Comparison of ENCODE assay signal across 16 cellular contexts in genomic region chr5:9337908-9338307, GRCh38.
A peak's percentile ranks its signal among the peaks of the same experiment; 100 is the strongest.
DNase-seq lines count a peak whose midpoint lies in the region; ATAC-seq and TF ChIP-seq lines count a peak whose summit lies in the region.
"Had no signal": no experiment of that assay in that cellular context is flagged by ENCODE, and none has a peak within 500 bp of the region (broad histone marks: within the 10 kb centered on the region; RNA-seq: fewer than 3 reads in every experiment).

No MANE protein-coding gene starts in this region.

- no peak overlapping the region for H3K4me3 Mint-ChIP-seq in CD4-positive, alpha-beta T cell
- H3K4me3 Mint-ChIP-seq: activated CD4-positive, alpha-beta memory T cell treated with anti-CD3 and anti-CD28 coated beads, Interleukin-2, amount 10 ng/mL, durations not matched to agents 7 days and 5 days; activated naive CD4-positive, alpha-beta T cell treated with anti-CD3 and anti-CD28 coated beads for 36 hours; T-helper 2 cell treated with Interferon-gamma antibody and Interleukin-4, amounts not matched to agents 5 μg/mL and 100 μg/mL, for 36 hours had no signal

- no peak overlapping the region for H3K27ac Mint-ChIP-seq in CD4-positive, alpha-beta T cell
- H3K27ac Mint-ChIP-seq: activated CD4-positive, alpha-beta memory T cell treated with anti-CD3 and anti-CD28 coated beads, Interleukin-2, amount 10 ng/mL, durations not matched to agents 7 days and 5 days; activated naive CD4-positive, alpha-beta T cell treated with anti-CD3 and anti-CD28 coated beads for 36 hours; T-helper 2 cell treated with Interferon-gamma antibody and Interleukin-4, amounts not matched to agents 5 μg/mL and 100 μg/mL, for 36 hours had no signal

- POLR2A ChIA-PET in CD4-positive, alpha-beta T cell (lab: Charles Lee): no interaction called here

- H3K27ac ChIP-seq in left ventricle myocardium inferior (replicated peaks) (peak overlapping the region; percentile 23), right cardiac atrium (ENCODE audit: low read length) (no peak overlapping the region)
- H3K27ac ChIP-seq in CD4-positive, alpha-beta T cell (ENCODE audit: low read depth, low read length): no peak overlapping the region
- H3K27ac ChIP-seq: colonic mucosa, pancreas, PC-9 had no signal

- H3K4me3 ChIP-seq in left ventricle myocardium inferior (no peak overlapping the region), right cardiac atrium (ENCODE audit: low read length) (no peak overlapping the region), cardiac fibroblast (replicated peaks in 1 of 2; ENCODE audit: low read depth in 2 of 2, low read length in 2 of 2) (no peak overlapping the region)
- H3K4me3 ChIP-seq: colonic mucosa, lung, pancreas, PC-9 had no signal

- TF ChIP-seq CTCF in left ventricle myocardium inferior (IDR thresholded peaks at IDR 0.05; ENCODE audit: borderline replicate concordance) (no peak), cardiac fibroblast (IDR thresholded peaks at IDR 0.05; ENCODE audit: low read depth, low read length) (no peak)
- no peak for TF ChIP-seq CTCF in CD4-positive, alpha-beta T cell (IDR thresholded peaks at IDR 0.05)

- DNase-seq in left ventricle myocardium inferior: no peak
- DNase-seq in right cardiac atrium: no peak
- peak; percentile 72 to 81 for DNase-seq in cardiac fibroblast (ENCODE audit: low read depth in 2 of 2)
- peak; percentile 66 for DNase-seq in iris pigment epithelial cell (ENCODE audit: low read depth)
- no peak for DNase-seq in dermis blood vessel endothelial cell
- no peak for DNase-seq in activated effector memory CD4-positive, alpha-beta T cell treated with anti-CD3 and anti-CD28 coated beads, Interleukin-2, amount 50 U/mL, for 16 hours
- DNase-seq in CD4-positive, alpha-beta T cell: no peak
- no peak for DNase-seq in DMS79 treated with DMSO at 0.1 percent for 48 hours (lab: John Stamatoyannopoulos, UW)
- DNase-seq: activated CD4-positive, alpha-beta memory T cell treated with anti-CD3 and anti-CD28 coated beads, Interleukin-2, amount 10 ng/mL, durations not matched to agents 7 days and 5 days; activated naive CD4-positive, alpha-beta T cell treated with anti-CD3 and anti-CD28 coated beads for 36 hours; colonic mucosa; NCI-H2107; pancreas; PC-9 had no signal

- H3K9me3 ChIP-seq in left ventricle myocardium inferior (replicated peaks) (no peaks in the 10 kb centered on the region), right cardiac atrium (ENCODE audit: control insufficient read depth, low read length) (peaks cover 7% of the 10 kb centered on the region)
- no peaks in the 10 kb centered on the region for H3K9me3 ChIP-seq in CD4-positive, alpha-beta T cell (ENCODE audit: control insufficient read depth, low read length)
- H3K9me3 ChIP-seq: colonic mucosa, pancreas had no signal

- no peaks in the 10 kb centered on the region for H3K9me3 Mint-ChIP-seq in CD4-positive, alpha-beta T cell

- no peaks in the 10 kb centered on the region for H3K4me1 Mint-ChIP-seq in CD4-positive, alpha-beta T cell (ENCODE audit: low read depth)

- intact Hi-C loops in left ventricle myocardium inferior (cut with micrococcal nuclease) (no loop called here), right cardiac atrium (cut with DNase I) (no loop called here)
- intact Hi-C loops in CD4-positive, alpha-beta T cell (cut with DNase I, micrococcal nuclease): no loop called here

- WGBS in right cardiac atrium: 63% methylated on average over 2 of the region's 2 CpGs

- no peaks in the 10 kb centered on the region for H3K36me3 ChIP-seq in left ventricle myocardium inferior
- H3K36me3 ChIP-seq: colonic mucosa, pancreas had no signal

- H3K4me1 ChIP-seq in left ventricle myocardium inferior (peaks cover 22% of the 10 kb centered on the region), right cardiac atrium (ENCODE audit: control insufficient read depth, insufficient read depth, low read length) (peaks cover 5% of the 10 kb centered on the region)
- H3K4me1 ChIP-seq: colonic mucosa, pancreas had no signal

- CTCF ChIA-PET in CD4-positive, alpha-beta T cell (lab: Charles Lee): no interaction called here

- no peaks in the 10 kb centered on the region for H3K36me3 Mint-ChIP-seq in CD4-positive, alpha-beta T cell (ENCODE audit: low read depth)

- no peak for ATAC-seq in right cardiac atrium
- ATAC-seq in CD4-positive, alpha-beta T cell (ENCODE audit: poor library complexity): no peak
- ATAC-seq: pancreas had no signal

- no peaks in the 10 kb centered on the region for H3K27me3 ChIP-seq in left ventricle myocardium inferior (ENCODE audit: low read depth)
- no peaks in the 10 kb centered on the region for H3K27me3 ChIP-seq in right cardiac atrium (ENCODE audit: control insufficient read depth, insufficient read depth)
- no peaks in the 10 kb centered on the region for H3K27me3 ChIP-seq in CD4-positive, alpha-beta T cell (ENCODE audit: control insufficient read depth, insufficient read depth, low read length)
- H3K27me3 ChIP-seq: colonic mucosa, pancreas had no signal

- no peaks in the 10 kb centered on the region for H3K27me3 Mint-ChIP-seq in CD4-positive, alpha-beta T cell
- H3K27me3 Mint-ChIP-seq: activated CD4-positive, alpha-beta memory T cell treated with anti-CD3 and anti-CD28 coated beads, Interleukin-2, amount 10 ng/mL, durations not matched to agents 7 days and 5 days had no signal

Comparison
In these comparisons a context has a peak if more than half of its experiments do, and no peak if none do; other contexts are left out.
1. DNase-seq: peak in cardiac fibroblast (2 of 2) and iris pigment epithelial cell (single experiment); none in left ventricle myocardium inferior (single experiment), right cardiac atrium (0 of 3), dermis blood vessel endothelial cell (single experiment), activated effector memory CD4-positive, alpha-beta T cell treated with anti-CD3 and anti-CD28 coated beads, Interleukin-2, amount 50 U/mL, for 16 hours (single experiment), CD4-positive, alpha-beta T cell (0 of 10) and DMS79 treated with DMSO at 0.1 percent for 48 hours (single experiment).